21 cellular contexts compared by ENCODE assay signal in genomic region chr9:82997471-82998140, GRCh38.
"Had no signal": no experiment of that assay in that cellular context is flagged by ENCODE, and none has a peak within 500 bp of the region (broad histone marks: within the 10 kb centered on the region; RNA-seq: fewer than 3 reads in every experiment).

No MANE protein-coding gene starts in this region.

- H3K9me3 ChIP-seq: left ventricle myocardium inferior, mucosa of descending colon, ovary, right atrium auricular region, right lobe of liver, tibial nerve, vagina had no signal

- H3K4me1 ChIP-seq: left ventricle myocardium inferior, right atrium auricular region, right lobe of liver, tibial nerve, vagina had no signal

- H3K36me3 ChIP-seq: left ventricle myocardium inferior, ovary, right atrium auricular region, right lobe of liver, tibial nerve, vagina had no signal

- DNase-seq: islet precursor cell; left ventricle myocardium inferior; midbrain; mucosa of descending colon; naive thymus-derived CD4-positive, alpha-beta T cell; ovary; right lobe of liver; stimulated activated CD4-positive, alpha-beta T cell treated with anti-CD3 and anti-CD28 coated beads, Interleukin-1b, Interleukin-23, amount 100 ng/mL, for 48 hours; stimulated activated CD4-positive, alpha-beta T cell treated with anti-CD3 and anti-CD28 coated beads, Interleukin-2, amount 100 ng/mL, for 48 hours; stimulated activated CD4-positive, alpha-beta T cell treated with anti-CD3 and anti-CD28 coated beads, Interleukin-4, amount 100 ng/mL, for 4 hours; stimulated activated CD8-positive, alpha-beta memory T cell treated with anti-CD3 and anti-CD28 coated beads, Interleukin-4, amount 100 ng/mL, for 48 hours; stimulated activated naive CD4-positive, alpha-beta T cell treated with Interleukin-2 at 50 U/mL for 16 hours; stimulated activated naive CD8-positive, alpha-beta T cell treated with anti-CD3 and anti-CD28 coated beads, Interleukin-15, amount 100 ng/mL, for 72 hours; substantia nigra had no signal

- ATAC-seq: mucosa of descending colon; naive thymus-derived CD4-positive, alpha-beta T cell; natural killer cell treated with Interleukin-12 subunit alpha and Interleukin-12 subunit beta and Interleukin-15 and Interleukin-18, amount 100 ng/mL, for 72 hours; right lobe of liver; stimulated activated memory B cell treated with anti-CD40 and anti-IgM and Interleukin-4, amounts not matched to agents 10 μg/mL and 1 μg/mL and 100 μg/mL, for 72 hours; stimulated activated naive CD8-positive, alpha-beta T cell treated with anti-CD3 and anti-CD28 coated beads, Interleukin-15, amount 100 ng/mL, for 72 hours had no signal

- H3K4me3 ChIP-seq: left ventricle myocardium inferior, lung, mucosa of descending colon, ovary, right atrium auricular region, right lobe of liver, smooth muscle cell, tibial nerve, vagina had no signal

- H3K27ac ChIP-seq: left ventricle myocardium inferior, ovary, right atrium auricular region, right lobe of liver, tibial nerve, vagina had no signal

- H3K4me2 ChIP-seq: smooth muscle cell had no signal

- H3K27me3 ChIP-seq: ovary, right atrium auricular region, right lobe of liver, tibial nerve, vagina had no signal
